11 cellular contexts compared by ENCODE assay signal in genomic region chr21:15520811-15521643, GRCh38.
DNase-seq lines count a peak whose midpoint lies in the region; ATAC-seq and TF ChIP-seq lines count a peak whose summit lies in the region.
"Had no signal": no experiment of that assay in that cellular context is flagged by ENCODE, and none has a peak within 500 bp of the region (broad histone marks: within the 10 kb centered on the region; RNA-seq: fewer than 3 reads in every experiment).

No MANE protein-coding gene starts in this region.

- peaks cover 5% of the 10 kb centered on the region for H3K9me3 Mint-ChIP-seq in central memory CD8-positive, alpha-beta T cell

- no peak overlapping the region for H2AK9ac ChIP-seq in IMR-90 (replicated peaks; ENCODE audit: low read depth, low read length, poor library complexity)

- dilution Hi-C loops in IMR-90 (cut with HindIII; ENCODE audit: low sequenced_read_pairs, unreplicated experiment) = no loop called here

- H3K4me1 ChIP-seq in IMR-90 (ENCODE audit: control insufficient read depth, insufficient read depth, low read length) (no peaks in the 10 kb centered on the region), mesendoderm (ENCODE audit: control insufficient read depth, low read depth, low read length) (no peaks in the 10 kb centered on the region)
- H3K4me1 ChIP-seq: Peyer's patch had no signal

- H3K9ac ChIP-seq in IMR-90 (ENCODE audit: low read depth, low read length) (no peak overlapping the region), mesendoderm (ENCODE audit: low read length) (no peak overlapping the region)

- TF ChIP-seq CTCF in BJ (IDR thresholded peaks at IDR 0.05; ENCODE audit: insufficient read depth, low read depth, low read length) (peak; percentile 45), IMR-90 (conservative IDR thresholded peaks at IDR 0.05; ENCODE audit: low read depth, low read length) (peak; percentile 29; the same call in 1 of the 2 replicates)

- H2AFZ ChIP-seq in IMR-90 (replicated peaks; ENCODE audit: low read length, poor library complexity) = no peak overlapping the region

- H3K27me3 ChIP-seq in BJ (ENCODE audit: control insufficient read depth, insufficient read depth, low read length) (no peaks in the 10 kb centered on the region), IMR-90 (ENCODE audit: control insufficient read depth, insufficient read depth, low read length) (no peaks in the 10 kb centered on the region), mesendoderm (ENCODE audit: insufficient read depth, low read length, poor library complexity) (no peaks in the 10 kb centered on the region)
- H3K27me3 ChIP-seq: Peyer's patch had no signal

- CTCF ChIA-PET in BJ (lab: Yijun Ruan, JAX) (interaction anchor here (0.6 to 1.9 kb wide), 6 partner anchors 8 to 821 kb away, joined by 3 to 5 read pairs (median 3); no protein-coding TSS in a partner anchor), IMR-90 (lab: Yijun Ruan, JAX) (interaction anchor here (0.5 to 1.4 kb wide), 4 partner anchors 11 to 22 kb away, joined by 3 to 5 read pairs (median 4); no protein-coding TSS in a partner anchor)

- H2BK5ac ChIP-seq in IMR-90 (ENCODE audit: low read depth, low read length, poor library complexity, severe bottlenecking) (no peak overlapping the region), mesendoderm (ENCODE audit: low read length) (no peak overlapping the region)

- no peaks in the 10 kb centered on the region for H3K79me2 ChIP-seq in mesendoderm (ENCODE audit: control insufficient read depth, insufficient read depth, low read length)

- peaks cover 1% of the 10 kb centered on the region for H3K36me3 Mint-ChIP-seq in central memory CD8-positive, alpha-beta T cell (ENCODE audit: insufficient read depth)
- H3K36me3 Mint-ChIP-seq: activated CD4-positive, alpha-beta memory T cell treated with anti-CD3 and anti-CD28 coated beads for 36 hours had no signal

- H3K9me1 ChIP-seq in IMR-90 (ENCODE audit: insufficient read depth, low read length) = no peaks in the 10 kb centered on the region

- H2BK20ac ChIP-seq in IMR-90 (ENCODE audit: low read depth, low read length) = no peak overlapping the region

- H3K23ac ChIP-seq in IMR-90 (ENCODE audit: low read depth, low read length) (no peak overlapping the region), mesendoderm (ENCODE audit: low read length) (no peak overlapping the region)

- no peak overlapping the region for H3K4me3 ChIP-seq in BJ (ENCODE audit: low read depth, low read length)
- H3K4me3 ChIP-seq in IMR-90 (ENCODE audit: insufficient read depth, low read depth, low read length) = no peak overlapping the region
- H3K4me3 ChIP-seq in mesendoderm (ENCODE audit: low read length) = no peak overlapping the region
- H3K4me3 ChIP-seq: Peyer's patch had no signal

- TF ChIP-seq POLR2A in IMR-90 (IDR thresholded peaks at IDR 0.05; ENCODE audit: low read depth, low read length) = no peak

- H3K4me1 Mint-ChIP-seq in central memory CD8-positive, alpha-beta T cell = peaks cover 11% of the 10 kb centered on the region

- H3K27ac Mint-ChIP-seq in central memory CD8-positive, alpha-beta T cell (ENCODE audit: low read depth) = no peak overlapping the region
- H3K27ac Mint-ChIP-seq: activated CD4-positive, alpha-beta memory T cell treated with anti-CD3 and anti-CD28 coated beads for 36 hours had no signal

- H3K4me3 Mint-ChIP-seq in central memory CD8-positive, alpha-beta T cell = no peak overlapping the region
- H3K4me3 Mint-ChIP-seq: activated CD4-positive, alpha-beta memory T cell treated with anti-CD3 and anti-CD28 coated beads for 36 hours had no signal

- H3K9me3 ChIP-seq in IMR-90 (ENCODE audit: control insufficient read depth, insufficient read depth, low read length) = no peaks in the 10 kb centered on the region
- H3K9me3 ChIP-seq: Peyer's patch had no signal

- POLR2A ChIA-PET in BJ (lab: Charles Lee) (no interaction called here), IMR-90 (lab: Charles Lee; ENCODE audit: unreplicated experiment) (no interaction called here)

- H3K4me2 ChIP-seq in IMR-90 (ENCODE audit: low read depth, low read length) (no peak overlapping the region), mesendoderm (ENCODE audit: low read length) (no peak overlapping the region)

- WGBS in IMR-90 (ENCODE audit: extremely low coverage in 2 of 2, insufficient read length in 1 of 2), 2 experiments = 14% methylated on average over 1 of the region's 4 CpGs; no CpG with 5 or more reads in 1 of the 2 experiments
- WGBS in mesendoderm (ENCODE audit: extremely low coverage, insufficient coverage, low lambda C conversion rate) = no CpG with 5 or more reads among the region's 4 CpGs

- H3K36me3 ChIP-seq in BJ (ENCODE audit: control insufficient read depth, insufficient read depth, low read length) = no peaks in the 10 kb centered on the region
- no peaks in the 10 kb centered on the region for H3K36me3 ChIP-seq in IMR-90 (ENCODE audit: control insufficient read depth, insufficient read depth, low read length)
- H3K36me3 ChIP-seq in mesendoderm (ENCODE audit: control insufficient read depth, insufficient read depth, low read length) = no peaks in the 10 kb centered on the region
- H3K36me3 ChIP-seq: Peyer's patch had no signal

- DNase-seq in BJ (ENCODE audit: low read depth) (no peak), IMR-90 (peak; percentile 0), mesendoderm (peak; percentile 37), SK-N-DZ (ENCODE audit: low spot score) (no peak)
- no peak for DNase-seq in central memory CD8-positive, alpha-beta T cell (ENCODE audit: low spot score in 2 of 2)
- no peak for DNase-seq in activated effector memory CD4-positive, alpha-beta T cell treated with anti-CD3 and anti-CD28 coated beads, Interleukin-2, amount 50 U/mL, for 16 hours
- DNase-seq: activated CD4-positive, alpha-beta memory T cell treated with anti-CD3 and anti-CD28 coated beads for 36 hours; NCI-H1048; Peyer's patch had no signal

- H2BK15ac ChIP-seq in IMR-90 (ENCODE audit: low read depth, low read length) (no peak overlapping the region), mesendoderm (replicated peaks; ENCODE audit: low read depth) (no peak overlapping the region)

- intact Hi-C loops in IMR-90 (cut with micrococcal nuclease) = no loop called here

- H2BK120ac ChIP-seq in IMR-90 (ENCODE audit: low read depth, low read length) = no peak overlapping the region
- H2BK120ac ChIP-seq in mesendoderm (ENCODE audit: low read depth, low read length) = no peak overlapping the region

- H3K27me3 Mint-ChIP-seq in central memory CD8-positive, alpha-beta T cell = no peaks in the 10 kb centered on the region
- H3K27me3 Mint-ChIP-seq: activated CD4-positive, alpha-beta memory T cell treated with anti-CD3 and anti-CD28 coated beads for 36 hours had no signal

- in situ Hi-C loops in IMR-90 (cut with MboI; ENCODE audit: low sequenced_read_pairs) = no loop called here

- TF ChIP-seq RAD21 in IMR-90 (IDR thresholded peaks at IDR 0.05; ENCODE audit: low read length) = no peak

- H2AK5ac ChIP-seq in IMR-90 (ENCODE audit: low read depth, low read length) = no peak overlapping the region
- no peak overlapping the region for H2AK5ac ChIP-seq in mesendoderm (ENCODE audit: low read length)

- H4K5ac ChIP-seq in IMR-90 (ENCODE audit: low read depth, low read length) (no peak overlapping the region), mesendoderm (ENCODE audit: low read length) (no peak overlapping the region)

- no peak overlapping the region for H4K91ac ChIP-seq in IMR-90 (ENCODE audit: insufficient read depth, low read depth, low read length)

- H3K79me1 ChIP-seq in IMR-90 (ENCODE audit: low read depth in 1 of 2, low read length in 2 of 2) (no peaks in the 10 kb centered on the region), mesendoderm (ENCODE audit: low read length) (no peaks in the 10 kb centered on the region)

- 0 out of 2 replicates have a peak, but pooled peaks have one; percentile 46 for ATAC-seq in IMR-90 (ENCODE audit: low read depth)
- peak; percentile 32 for ATAC-seq in central memory CD8-positive, alpha-beta T cell (replicated peaks; ENCODE audit: extremely low read depth, poor library complexity, severe bottlenecking)
- no peak for ATAC-seq in GM19463 (IDR thresholded peaks at IDR 0.05; ENCODE audit: unreplicated experiment)
- ATAC-seq in HG03442 (IDR thresholded peaks at IDR 0.05; ENCODE audit: unreplicated experiment) = no peak

- H4K8ac ChIP-seq in IMR-90 (ENCODE audit: low read depth in 2 of 2, low read length in 2 of 2) (no peak overlapping the region), mesendoderm (ENCODE audit: low read depth, low read length) (no peak overlapping the region)

- no peak overlapping the region for H3K14ac ChIP-seq in IMR-90 (replicated peaks; ENCODE audit: low read depth, low read length)

- H3K27ac ChIP-seq in IMR-90 (ENCODE audit: insufficient read depth, low read length) (no peak overlapping the region), mesendoderm (ENCODE audit: low read depth, low read length) (no peak overlapping the region)
- H3K27ac ChIP-seq: Peyer's patch had no signal

- H3K56ac ChIP-seq in IMR-90 (ENCODE audit: extremely low read depth, insufficient read depth, low read length) (no peak overlapping the region), mesendoderm (ENCODE audit: low read length) (no peak overlapping the region)

- H4K20me1 ChIP-seq in IMR-90 (ENCODE audit: insufficient read depth, low read length) = no peaks in the 10 kb centered on the region

- H3K4ac ChIP-seq in IMR-90 (ENCODE audit: low read depth, low read length) (no peak overlapping the region), mesendoderm (ENCODE audit: low read depth, low read length) (no peak overlapping the region)

- no TSS peak for BruUV-seq in IMR-90 (replicated peaks; lab: Mats Ljungman, UMichigan)

- no peak overlapping the region for H3K18ac ChIP-seq in IMR-90 (ENCODE audit: low read depth, low read length)
- H3K18ac ChIP-seq in mesendoderm (ENCODE audit: low read length) = no peak overlapping the region

TF ChIP-seq in IMR-90, 13 proteins besides CTCF, POLR2A, EP300 and RAD21 (continues in another document):
- TF ChIP-seq USF2 (IDR thresholded peaks at IDR 0.05; ENCODE audit: low read depth, low read length) (no peak), MXI1 (IDR thresholded peaks at IDR 0.05; ENCODE audit: borderline replicate concordance, low read depth, low read length) (no peak), RFX5 (IDR thresholded peaks at IDR 0.05; ENCODE audit: low read depth, low read length) (no peak), CEBPB (IDR thresholded peaks at IDR 0.05; ENCODE audit: low read depth, low read length) (no peak), NFE2L2 (IDR thresholded peaks at IDR 0.05; ENCODE audit: low read depth, low read length) (no peak), BHLHE40 (IDR thresholded peaks at IDR 0.05; ENCODE audit: low read depth, low read length) (no peak), RCOR1 (IDR thresholded peaks at IDR 0.05; ENCODE audit: insufficient replicate concordance, low read length) (no peak), MAFK (IDR thresholded peaks at IDR 0.05; ENCODE audit: low read depth, low read length) (no peak)

Comparison
In these comparisons a context has a peak if more than half of its experiments do, and no peak if none do; other contexts are left out.
1. DNase-seq: peak in IMR-90 (single experiment) and mesendoderm (single experiment); none in BJ (single experiment), central memory CD8-positive, alpha-beta T cell (0 of 2), activated effector memory CD4-positive, alpha-beta T cell treated with anti-CD3 and anti-CD28 coated beads, Interleukin-2, amount 50 U/mL, for 16 hours (single experiment) and SK-N-DZ (single experiment).
2. ATAC-seq: peak in IMR-90 (single experiment) and central memory CD8-positive, alpha-beta T cell (single experiment); none in GM19463 (single experiment) and HG03442 (single experiment).